ENCODE assay signal across 9 cellular contexts in genomic region chr16:35642322-35642835, GRCh38.
"Had no signal": no experiment of that assay in that cellular context is flagged by ENCODE, and none has a peak within 500 bp of the region (broad histone marks: within the 10 kb centered on the region; RNA-seq: fewer than 3 reads in every experiment).

No MANE protein-coding gene starts in this region.

- H3K4me1 Mint-ChIP-seq: GM23338, H9 had no signal

- H3K4me3 ChIP-seq: GM23248, GM23338, HAP-1 had no signal

- H3K9ac ChIP-seq: GM23248 had no signal

- H3K27ac Mint-ChIP-seq: GM23338, H9, HFFc6 had no signal

- H2AFZ ChIP-seq: GM23248, GM23338 had no signal

- H3K4me1 ChIP-seq: HAP-1 had no signal

- H3K36me3 ChIP-seq: HAP-1 had no signal

- DNase-seq: GM23248, GOT3, H7, H9, HCEC 1CT, HFFc6 had no signal

- H3K4me3 Mint-ChIP-seq: GM23338, H9, HFFc6 had no signal

- H3K4me2 ChIP-seq: GM23338 had no signal

- H3K27ac ChIP-seq: GM23248 had no signal

- ATAC-seq: GM23338, HCT116 had no signal
